Comparison of ENCODE assay signal across 22 cellular contexts in genomic region chr21:42703173-42703908, GRCh38.
"Had no signal": no experiment of that assay in that cellular context is flagged by ENCODE, and none has a peak within 500 bp of the region (broad histone marks: within the 10 kb centered on the region; RNA-seq: fewer than 3 reads in every experiment).

No MANE protein-coding gene starts in this region.

- H3K4me3 Mint-ChIP-seq: activated CD4-positive, alpha-beta memory T cell treated with anti-CD3 and anti-CD28 coated beads, Interleukin-2, amount 10 ng/mL, durations not matched to agents 7 days and 5 days; activated CD4-positive, alpha-beta T cell treated with anti-CD3 and anti-CD28 coated beads, Interleukin-2, amount 10 ng/mL, durations not matched to agents 24 days and 14 days; activated naive CD8-positive, alpha-beta T cell; activated T-cell treated with anti-CD3 and anti-CD28 coated beads, Interleukin-2, amount 50 U/mL, for 72 hours; naive thymus-derived CD4-positive, alpha-beta T cell had no signal

- H3K27ac ChIP-seq: ascending aorta, epithelial cell of prostate, heart left ventricle, lower lobe of right lung, stomach, suprapubic skin, tibial nerve had no signal

- H3K9me3 ChIP-seq: adrenal gland, ascending aorta, lower lobe of right lung, stomach, suprapubic skin had no signal

- H3K4me1 Mint-ChIP-seq: activated CD4-positive, alpha-beta memory T cell treated with anti-CD3 and anti-CD28 coated beads, Interleukin-2, amount 10 ng/mL, durations not matched to agents 7 days and 5 days had no signal

- H3K9me3 Mint-ChIP-seq: activated CD4-positive, alpha-beta memory T cell treated with anti-CD3 and anti-CD28 coated beads, Interleukin-2, amount 10 ng/mL, durations not matched to agents 7 days and 5 days; activated CD4-positive, alpha-beta T cell treated with anti-CD3 and anti-CD28 coated beads, Interleukin-2, amount 10 ng/mL, durations not matched to agents 24 days and 14 days; activated T-cell treated with anti-CD3 and anti-CD28 coated beads, Interleukin-2, amount 50 U/mL, for 72 hours had no signal

- H3K4me1 ChIP-seq: ascending aorta, heart left ventricle, lower lobe of right lung, stomach, suprapubic skin, tibial nerve had no signal

- H3K36me3 ChIP-seq: adrenal gland, ascending aorta, lower lobe of right lung, suprapubic skin had no signal

- H3K27me3 Mint-ChIP-seq: activated CD4-positive, alpha-beta T cell treated with anti-CD3 and anti-CD28 coated beads, Interleukin-2, amount 10 ng/mL, durations not matched to agents 24 days and 14 days; activated naive CD8-positive, alpha-beta T cell; progenitor cell of endocrine pancreas had no signal

- H3K27ac Mint-ChIP-seq: activated CD4-positive, alpha-beta memory T cell treated with anti-CD3 and anti-CD28 coated beads, Interleukin-2, amount 10 ng/mL, durations not matched to agents 7 days and 5 days; activated CD4-positive, alpha-beta T cell treated with anti-CD3 and anti-CD28 coated beads, Interleukin-2, amount 10 ng/mL, durations not matched to agents 24 days and 14 days; activated naive CD8-positive, alpha-beta T cell; activated T-cell treated with anti-CD3 and anti-CD28 coated beads, Interleukin-2, amount 50 U/mL, for 72 hours; progenitor cell of endocrine pancreas had no signal

- FAIRE-seq: colon, keratinocyte had no signal

- H3K36me3 Mint-ChIP-seq: activated naive CD8-positive, alpha-beta T cell had no signal

- ATAC-seq: activated CD4-positive, CD25-positive, alpha-beta regulatory T cell treated with anti-CD3 and anti-CD28 coated beads, Interleukin-2, amount 50 U/mL, for 24 hours; activated T-cell treated with anti-CD3 and anti-CD28 coated beads, Interleukin-2, amount 50 U/mL, for 72 hours; heart left ventricle; lower lobe of right lung; naive thymus-derived CD4-positive, alpha-beta T cell had no signal

- H3K27me3 ChIP-seq: adrenal gland, ascending aorta, stomach, suprapubic skin, tibial nerve had no signal

- H3K4me3 ChIP-seq: adrenal gland, ascending aorta, heart left ventricle, lower lobe of right lung, stomach, suprapubic skin, tibial nerve had no signal

- DNase-seq: activated CD4-positive, alpha-beta memory T cell treated with anti-CD3 and anti-CD28 coated beads, Interleukin-2, amount 10 ng/mL, durations not matched to agents 7 days and 5 days; activated CD4-positive, alpha-beta T cell treated with anti-CD3 and anti-CD28 coated beads, Interleukin-2, amount 10 ng/mL, durations not matched to agents 24 days and 14 days; activated gamma-delta T cell treated with Interleukin-2 at 50 U/mL for 16 hours; activated T-cell treated with anti-CD3 and anti-CD28 coated beads, Interleukin-2, amount 50 U/mL, for 72 hours; central memory CD4-positive, alpha-beta T cell; lower lobe of right lung; retina; stimulated activated CD4-positive, alpha-beta T cell treated with anti-CD3 and anti-CD28 coated beads, Interleukin-12 subunit alpha, Interleukin-12 subunit beta, amount 100 ng/mL, for 4 hours; stimulated activated CD4-positive, alpha-beta T cell treated with anti-CD3 and anti-CD28 coated beads, Interleukin-4, amount 100 ng/mL, for 4 hours; stomach had no signal
